ENCODE assay signal across 10 cellular contexts in genomic region chr12:46516933-46517578, GRCh38.
A peak's percentile ranks its signal among the peaks of the same experiment; 100 is the strongest.
DNase-seq lines count a peak whose midpoint lies in the region; ATAC-seq and TF ChIP-seq lines count a peak whose summit lies in the region.
"Had no signal": no experiment of that assay in that cellular context is flagged by ENCODE, and none has a peak within 500 bp of the region (broad histone marks: within the 10 kb centered on the region; RNA-seq: fewer than 3 reads in every experiment).

No MANE protein-coding gene starts in this region.

- H3K4me3 Mint-ChIP-seq in MCF 10A (ENCODE audit: unreplicated experiment) (no peak overlapping the region), glutamatergic neuron (ENCODE audit: unreplicated experiment) (no peak overlapping the region)
- H3K4me3 Mint-ChIP-seq in activated CD8-positive, alpha-beta T cell treated with anti-CD3 and anti-CD28 coated beads, Interleukin-2, amount 10 ng/mL, durations not matched to agents 7 days and 5 days = peak overlapping the region; percentile 24

- H3K27me3 ChIP-seq in breast epithelium = no peaks in the 10 kb centered on the region
- no peaks in the 10 kb centered on the region for H3K27me3 ChIP-seq in tibial artery
- H3K27me3 ChIP-seq: cardiac muscle cell had no signal

- intact Hi-C loops in MCF 10A (cut with micrococcal nuclease) (no loop called here), breast epithelium (cut with DNase I; ENCODE audit: low total_unique reads) (no loop called here), tibial artery (cut with DNase I; ENCODE audit: low total_unique reads) (no loop called here)

- H3K9me3 ChIP-seq in breast epithelium = no peaks in the 10 kb centered on the region
- no peaks in the 10 kb centered on the region for H3K9me3 ChIP-seq in tibial artery

- H3K27ac Mint-ChIP-seq in MCF 10A (ENCODE audit: low read depth, unreplicated experiment) = peak overlapping the region; percentile 27
- H3K27ac Mint-ChIP-seq in activated CD8-positive, alpha-beta T cell treated with anti-CD3 and anti-CD28 coated beads, Interleukin-2, amount 10 ng/mL, durations not matched to agents 7 days and 5 days = peak overlapping the region; percentile 91
- H3K27ac Mint-ChIP-seq in glutamatergic neuron (ENCODE audit: unreplicated experiment) = no peak overlapping the region

- H3K27ac ChIP-seq in breast epithelium (no peak overlapping the region), tibial artery (peak overlapping the region; percentile 31 to 40)
- H3K27ac ChIP-seq: cardiac muscle cell had no signal

- H3K4me1 Mint-ChIP-seq in MCF 10A (ENCODE audit: insufficient read depth, unreplicated experiment) (peaks cover 13% of the 10 kb centered on the region), glutamatergic neuron (ENCODE audit: low read depth, unreplicated experiment) (peaks cover 17% of the 10 kb centered on the region)
- H3K4me1 Mint-ChIP-seq in activated CD8-positive, alpha-beta T cell treated with anti-CD3 and anti-CD28 coated beads, Interleukin-2, amount 10 ng/mL, durations not matched to agents 7 days and 5 days (ENCODE audit: low read depth) = peaks cover 56% of the 10 kb centered on the region

- TF ChIP-seq POLR2A in breast epithelium (IDR thresholded peaks at IDR 0.05) = no peak

- H3K4me3 ChIP-seq in breast epithelium (no peak overlapping the region), tibial artery (no peak overlapping the region)
- H3K4me3 ChIP-seq: cardiac muscle cell had no signal

- POLR2A ChIA-PET in MCF 10A (lab: Yijun Ruan, JAX) = interaction anchor here (0.6 to 0.7 kb wide), 2 partner anchors 9 to 30 kb away, joined by 3 read pairs; no protein-coding TSS in a partner anchor
- POLR2A ChIA-PET in activated CD8-positive, alpha-beta T cell treated with anti-CD3 and anti-CD28 coated beads, Interleukin-2, amount 10 ng/mL, durations not matched to agents 7 days and 5 days (lab: Charles Lee) = interaction anchor here (0.6 to 2.1 kb wide), 5 partner anchors 30 to 247 kb away, joined by 3 to 9 read pairs (median 4); no protein-coding TSS in a partner anchor

- no peaks in the 10 kb centered on the region for H3K4me1 ChIP-seq in breast epithelium
- peaks cover 0 to 67% (median 18%) of the 10 kb centered on the region in 4 donors for H3K4me1 ChIP-seq in tibial artery

- CTCF ChIA-PET in MCF 10A (lab: Yijun Ruan, JAX) = interaction anchor here (1.3 kb wide), 1 partner anchor 8 kb away, joined by 6 read pairs; no protein-coding TSS in a partner anchor
- CTCF ChIA-PET in activated CD8-positive, alpha-beta T cell treated with anti-CD3 and anti-CD28 coated beads, Interleukin-2, amount 10 ng/mL, durations not matched to agents 7 days and 5 days (lab: Charles Lee) = interaction anchor here (0.6 to 2.0 kb wide), 11 partner anchors 8 to 151 kb away, joined by 3 to 7 read pairs (median 4); no protein-coding TSS in a partner anchor

- TF ChIP-seq CTCF in MCF 10A (IDR thresholded peaks at IDR 0.05; ENCODE audit: unreplicated experiment) (no peak), breast epithelium (IDR thresholded peaks at IDR 0.05) (no peak), tibial artery (IDR thresholded peaks at IDR 0.05) (no peak), glutamatergic neuron (IDR thresholded peaks at IDR 0.05; ENCODE audit: partially characterized antibody, unreplicated experiment) (no peak)

- no TSS peak for BruUV-seq in MCF 10A (replicated peaks; lab: Mats Ljungman, UMichigan)

- no peaks in the 10 kb centered on the region for H3K27me3 Mint-ChIP-seq in MCF 10A (ENCODE audit: insufficient read depth, unreplicated experiment)
- no peaks in the 10 kb centered on the region for H3K27me3 Mint-ChIP-seq in activated CD8-positive, alpha-beta T cell treated with anti-CD3 and anti-CD28 coated beads, Interleukin-2, amount 10 ng/mL, durations not matched to agents 7 days and 5 days (ENCODE audit: low read depth)
- no peaks in the 10 kb centered on the region for H3K27me3 Mint-ChIP-seq in glutamatergic neuron (ENCODE audit: unreplicated experiment)

- ATAC-seq in HG02970 (IDR thresholded peaks at IDR 0.05; ENCODE audit: low FRiP score, unreplicated experiment) = peak; percentile 88
- ATAC-seq in activated CD8-positive, alpha-beta T cell treated with anti-CD3 and anti-CD28 coated beads, Interleukin-2, amount 10 ng/mL, durations not matched to agents 7 days and 5 days = peak; percentile 93

- DNase-seq in MCF 10A (ENCODE audit: unreplicated experiment) (no peak), breast epithelium (ENCODE audit: low spot score in 2 of 2) (no peak), tibial artery (no peak), hypothalamus (lab: John Stamatoyannopoulos, UW) (no peak), glutamatergic neuron (no peak), hippocampal formation (lab: John Stamatoyannopoulos, UW) (no peak)
- DNase-seq in activated CD8-positive, alpha-beta T cell treated with anti-CD3 and anti-CD28 coated beads, Interleukin-2, amount 10 ng/mL, durations not matched to agents 7 days and 5 days = peak; percentile 48
- DNase-seq: NCI-H446 had no signal

- H3K36me3 ChIP-seq in breast epithelium (no peaks in the 10 kb centered on the region), tibial artery (no peaks in the 10 kb centered on the region)
- H3K36me3 ChIP-seq: cardiac muscle cell had no signal

- peaks cover 24% of the 10 kb centered on the region for H3K9me3 Mint-ChIP-seq in MCF 10A (ENCODE audit: unreplicated experiment)
- H3K9me3 Mint-ChIP-seq in activated CD8-positive, alpha-beta T cell treated with anti-CD3 and anti-CD28 coated beads, Interleukin-2, amount 10 ng/mL, durations not matched to agents 7 days and 5 days (ENCODE audit: insufficient read depth) = peaks cover 5% of the 10 kb centered on the region
- peaks cover 5% of the 10 kb centered on the region for H3K9me3 Mint-ChIP-seq in glutamatergic neuron (ENCODE audit: unreplicated experiment)

- H3K36me3 Mint-ChIP-seq in MCF 10A (ENCODE audit: insufficient read depth, unreplicated experiment) (peaks cover 13% of the 10 kb centered on the region), glutamatergic neuron (ENCODE audit: unreplicated experiment) (no peaks in the 10 kb centered on the region)
- H3K36me3 Mint-ChIP-seq in activated CD8-positive, alpha-beta T cell treated with anti-CD3 and anti-CD28 coated beads, Interleukin-2, amount 10 ng/mL, durations not matched to agents 7 days and 5 days (ENCODE audit: low read depth) = peaks cover 50% of the 10 kb centered on the region

Comparison
In these comparisons a context has a peak if more than half of its experiments do, and no peak if none do; other contexts are left out.
1. H3K27ac ChIP-seq: peak in tibial artery (2 of 2); none in breast epithelium (0 of 2).